ENCODE assay signal across 13 cellular contexts in the genomic region with DNA sequence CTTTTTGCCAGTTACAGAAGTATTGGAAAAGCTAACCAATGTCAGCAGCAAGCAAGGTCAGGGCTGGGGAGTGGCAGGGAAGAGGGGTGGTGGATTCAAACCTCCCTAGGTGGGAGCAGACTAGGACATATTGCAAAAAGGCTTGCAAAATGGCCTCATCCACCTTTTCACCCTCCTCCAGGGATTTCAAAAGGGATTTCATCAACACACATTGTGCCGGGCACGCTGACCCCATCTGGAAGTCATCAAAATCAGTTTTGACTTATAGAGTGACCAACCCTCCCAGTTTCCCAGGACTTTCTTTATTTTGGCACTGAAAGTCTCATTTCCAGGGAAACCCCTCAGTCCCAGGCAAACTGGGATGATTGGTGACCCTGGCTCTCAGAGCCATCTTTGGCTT.
"Had no signal": no experiment of that assay in that cellular context is flagged by ENCODE, and none has a peak within 500 bp of the region (broad histone marks: within the 10 kb centered on the region; RNA-seq: fewer than 3 reads in every experiment).

No MANE protein-coding gene starts in this region.

- H3K27me3 ChIP-seq: dorsolateral prefrontal cortex, thyroid gland had no signal

- H3K27ac Mint-ChIP-seq: activated naive CD4-positive, alpha-beta T cell treated with anti-CD3 and anti-CD28 coated beads, Interleukin-2, amount 50 U/mL, for 72 hours had no signal

- ATAC-seq: activated naive CD4-positive, alpha-beta T cell treated with anti-CD3 and anti-CD28 coated beads, Interleukin-2, amount 50 U/mL, for 72 hours; left cardiac atrium; lower lobe of right lung had no signal

- H3K36me3 Mint-ChIP-seq: activated naive CD4-positive, alpha-beta T cell treated with anti-CD3 and anti-CD28 coated beads, Interleukin-2, amount 50 U/mL, for 72 hours had no signal

- DNase-seq: activated CD4-positive, alpha-beta T cell treated with anti-CD3 and anti-CD28 coated beads, Interleukin-2, amount 50 U/mL, for 1 hour; activated effector memory CD4-positive, alpha-beta T cell treated with anti-CD3 and anti-CD28 coated beads, Interleukin-2, amount 50 U/mL, for 16 hours; dorsolateral prefrontal cortex; esophagus squamous epithelium; glutamatergic neuron; left cardiac atrium; lower lobe of right lung; midbrain; posterior cingulate gyrus; T-helper 2 cell; thyroid gland had no signal

- H3K4me3 ChIP-seq: breast epithelium, dorsolateral prefrontal cortex, esophagus squamous epithelium, lower lobe of right lung, thyroid gland had no signal

- H3K27ac ChIP-seq: breast epithelium, dorsolateral prefrontal cortex, esophagus squamous epithelium, lower lobe of right lung, thyroid gland had no signal

- H3K36me3 ChIP-seq: breast epithelium, esophagus squamous epithelium, lower lobe of right lung, thyroid gland had no signal

- H3K4me1 ChIP-seq: breast epithelium, esophagus squamous epithelium, lower lobe of right lung, thyroid gland had no signal

- H3K9me3 ChIP-seq: esophagus squamous epithelium, lower lobe of right lung, thyroid gland had no signal

- H3K9me3 Mint-ChIP-seq: activated naive CD4-positive, alpha-beta T cell treated with anti-CD3 and anti-CD28 coated beads, Interleukin-2, amount 50 U/mL, for 72 hours had no signal
